19 cellular contexts compared by ENCODE assay signal in genomic region chr2:237189799-237190198, GRCh38.
"Had no signal": no experiment of that assay in that cellular context is flagged by ENCODE, and none has a peak within 500 bp of the region (broad histone marks: within the 10 kb centered on the region; RNA-seq: fewer than 3 reads in every experiment).

No MANE protein-coding gene starts in this region.

- H3K27me3 ChIP-seq: left lung, tibial nerve, upper lobe of right lung had no signal

- H3K4me1 ChIP-seq: psoas muscle, upper lobe of right lung had no signal

- ATAC-seq: left lung; psoas muscle; stimulated activated effector memory CD8-positive, alpha-beta T cell treated with anti-CD3 and anti-CD28 coated beads, Interleukin-12 subunit alpha, Interleukin-12 subunit beta, amount 100 ng/mL, for 72 hours; stimulated activated naive CD8-positive, alpha-beta T cell treated with anti-CD3 and anti-CD28 coated beads, Interleukin-15, Interleukin-2, amounts not matched to agents 100 U/mL and 50 U/mL, for 24 hours; upper lobe of right lung had no signal

- H3K9me3 ChIP-seq: left lung, psoas muscle, tibial nerve, upper lobe of right lung had no signal

- H3K4me3 ChIP-seq: dorsolateral prefrontal cortex, left lung, lung, psoas muscle, tibial nerve, upper lobe of right lung had no signal

- H3K36me3 ChIP-seq: left lung, tibial nerve, upper lobe of right lung had no signal

- H3K27ac ChIP-seq: dorsolateral prefrontal cortex, left lung, psoas muscle, upper lobe of right lung had no signal

- DNase-seq: central memory CD4-positive, alpha-beta T cell; cortex of kidney; dorsolateral prefrontal cortex; effector CD8-positive, alpha-beta T cell; immature natural killer cell; left lung; mesenchymal stem cell; midbrain; naive B cell; nephron progenitor cell; psoas muscle; retina; stimulated activated CD4-positive, alpha-beta T cell treated with anti-CD3 and anti-CD28 coated beads, Interleukin-4, amount 100 ng/mL, for 1 hour; stimulated activated CD8-positive, alpha-beta memory T cell treated with anti-CD3 and anti-CD28 coated beads, Interleukin-4, amount 100 ng/mL, for 48 hours; stimulated activated naive CD8-positive, alpha-beta T cell treated with anti-CD3 and anti-CD28 coated beads, Interleukin-15, Interleukin-2, amounts not matched to agents 100 U/mL and 50 U/mL, for 24 hours; upper lobe of right lung had no signal
